In genomic region chr13:48506092-48506701, GRCh38 we compare ENCODE assay signal across 9 cellular contexts. TPM values are rescaled to one million over a fixed set of nuclear protein-coding genes. Genes with fewer than 3 reads are reported as not detected.
A peak's percentile ranks its signal among the peaks of the same experiment; 100 is the strongest.
DNase-seq lines count a peak whose midpoint lies in the region; ATAC-seq, FAIRE-seq and TF ChIP-seq lines count a peak whose summit lies in the region.
"Had no signal": no experiment of that assay in that cellular context is flagged by ENCODE, and none has a peak within 500 bp of the region (broad histone marks: within the 10 kb centered on the region; RNA-seq: fewer than 3 reads in every experiment).

No MANE protein-coding gene starts in this region.

- H2BK120ac ChIP-seq in H1 (replicated peaks; ENCODE audit: low read depth, low read length), result no peak overlapping the region

- peaks cover 61% of the 10 kb centered on the region for H3K4me1 Mint-ChIP-seq in activated T-cell treated with anti-CD3 and anti-CD28 coated beads, Interleukin-2, amount 50 U/mL, for 4 hours (ENCODE audit: low read depth)
- peaks cover 53% of the 10 kb centered on the region for H3K4me1 Mint-ChIP-seq in stimulated activated naive CD8-positive, alpha-beta T cell treated with anti-CD3 and anti-CD28 coated beads, Interleukin-15, Interleukin-2, amounts not matched to agents 100 ng/mL and 50 ng/mL, for 24 hours (ENCODE audit: low read depth)

- H4K20me1 ChIP-seq in H1 (replicated peaks in 1 of 2; ENCODE audit: control insufficient read depth in 1 of 2, insufficient read depth in 2 of 2, low read length in 2 of 2), result no peaks in the 10 kb centered on the region

- TF ChIP-seq EP300 in H1 (IDR thresholded peaks at IDR 0.05; ENCODE audit: borderline replicate concordance in 1 of 2, low read depth in 2 of 2, low read length in 2 of 2), result no peak

- no peak overlapping the region for H4K91ac ChIP-seq in H1 (replicated peaks; ENCODE audit: insufficient read length, low read length)

- FAIRE-seq in H1 (lab: Jason Lieb, UNC), result no peak

- H3K23ac ChIP-seq in H1 (ENCODE audit: insufficient read length), result no peak overlapping the region

- no peak for TF ChIP-seq POLR2A in H1 (IDR thresholded peaks at IDR 0.05; ENCODE audit: control extremely low read depth in 1 of 2, low read depth in 2 of 2, low read length in 2 of 2)

- no peak for TF ChIP-seq CTCF in H1 (IDR thresholded peaks at IDR 0.05; ENCODE audit: control extremely low read depth in 1 of 3, insufficient read depth in 1 of 3, low read depth in 1 of 3, low read length in 3 of 3)

- WGBS in H1 (ENCODE audit: extremely low coverage in 1 of 2, insufficient coverage in 1 of 2, insufficient read length in 1 of 2, insufficient replicate concordance in 2 of 2, low coverage in 1 of 2, low lambda C conversion rate in 2 of 2, missing lambda C conversion rate in 1 of 2), 2 experiments, result 91% methylated on average over 14 of the region's 14 CpGs; no CpG with 5 or more reads in 1 of the 2 experiments

- no peak overlapping the region for H4K8ac ChIP-seq in H1 (ENCODE audit: extremely low read depth, insufficient read depth, low read length)

- no peak overlapping the region for H3K14ac ChIP-seq in H1 (ENCODE audit: insufficient read length)

- H3K9ac ChIP-seq in H1 (replicated peaks in 1 of 4; ENCODE audit: extremely low read depth in 1 of 4, low read depth in 3 of 4, low read length in 3 of 4), result no peak overlapping the region

- H3K4me3 ChIP-seq in H1 (ENCODE audit: extremely low read depth in 1 of 4, insufficient read depth in 2 of 4, low read depth in 3 of 4, low read length in 4 of 4), result no peak overlapping the region
- H3K4me3 ChIP-seq: SK-N-MC had no signal

- no peak overlapping the region for H2AK5ac ChIP-seq in H1 (ENCODE audit: low read depth, low read length)

- POLR2A ChIA-PET in H1 (lab: Charles Lee; ENCODE audit: partially characterized antibody), result no interaction called here

- no peaks in the 10 kb centered on the region for H3K79me2 ChIP-seq in H1 (ENCODE audit: control insufficient read depth in 1 of 2, insufficient read depth in 2 of 2, low read length in 2 of 2)

- no peak for TF ChIP-seq RAD21 in H1 (IDR thresholded peaks at IDR 0.05 in 1 of 2, conservative IDR thresholded peaks at IDR 0.05 in 1 of 2; ENCODE audit: low read depth in 2 of 2, low read length in 2 of 2)

- H3K4me2 ChIP-seq in H1 (ENCODE audit: insufficient read depth in 1 of 2, low read depth in 2 of 2, low read length in 2 of 2), result no peak overlapping the region

- CTCF ChIA-PET in H1 (lab: Charles Lee; ENCODE audit: partially characterized antibody), result interaction anchor here (0.7 to 2.3 kb wide), 6 partner anchors 11 to 262 kb away, joined by 3 to 11 read pairs (median 5); no protein-coding TSS in a partner anchor

- H2BK15ac ChIP-seq in H1 (ENCODE audit: low read length), result no peak overlapping the region

- no peak overlapping the region for H2AFZ ChIP-seq in H1 (ENCODE audit: low read length)

- peak overlapping the region; percentile 77; the same call in 1 of the 2 replicates for H2BK12ac ChIP-seq in H1 (ENCODE audit: low read depth, low read length)

- H3K27ac ChIP-seq in H1 (ENCODE audit: low read depth, low read length), result no peak overlapping the region
- H3K27ac ChIP-seq: SK-N-MC had no signal

- peaks cover 0 to 3% (median 0%) of the 10 kb centered on the region in 4 experiments; a peak in 1 of 7 replicates for H3K4me1 ChIP-seq in H1 (replicated peaks in 1 of 4; ENCODE audit: control insufficient read depth in 3 of 4, insufficient read depth in 4 of 4, low read length in 3 of 4)

- H3K36me3 Mint-ChIP-seq in activated T-cell treated with anti-CD3 and anti-CD28 coated beads, Interleukin-2, amount 50 U/mL, for 4 hours (ENCODE audit: insufficient read depth), result peaks cover 2% of the 10 kb centered on the region
- H3K36me3 Mint-ChIP-seq in stimulated activated naive CD8-positive, alpha-beta T cell treated with anti-CD3 and anti-CD28 coated beads, Interleukin-15, Interleukin-2, amounts not matched to agents 100 ng/mL and 50 ng/mL, for 24 hours (ENCODE audit: low read depth), result peaks cover 3% of the 10 kb centered on the region

- H3K27me3 ChIP-seq in H1 (replicated peaks in 1 of 4; ENCODE audit: control insufficient read depth in 3 of 4, extremely low read depth in 1 of 4, insufficient read depth in 3 of 4, low read length in 3 of 4), result no peaks in the 10 kb centered on the region

- H3K79me1 ChIP-seq in H1 (ENCODE audit: low read depth, low read length), result no peaks in the 10 kb centered on the region; the same call in 1 of the 2 replicates

- ATAC-seq in activated T-cell treated with anti-CD3 and anti-CD28 coated beads, Interleukin-2, amount 50 U/mL, for 4 hours, result no peak
- ATAC-seq in HG03521 (IDR thresholded peaks at IDR 0.05; ENCODE audit: unreplicated experiment), result peak; percentile 17

- no peak overlapping the region for H4K5ac ChIP-seq in H1 (ENCODE audit: insufficient read length, low read depth, low read length)

- no peak overlapping the region for H3K4ac ChIP-seq in H1 (replicated peaks; ENCODE audit: insufficient read length, low read depth, low read length)

- no peaks in the 10 kb centered on the region for H3K23me2 ChIP-seq in H1 (ENCODE audit: low read depth, low read length)

- H2BK5ac ChIP-seq in H1 (ENCODE audit: low read depth, low read length), result no peak overlapping the region; the same call in 1 of the 2 replicates

- no peak for DNase-seq in activated T-cell treated with anti-CD3 and anti-CD28 coated beads, Interleukin-2, amount 50 U/mL, for 4 hours
- DNase-seq in activated T-cell treated with anti-CD3 and anti-CD28 coated beads, Interleukin-2, amount 50 U/mL, for 48 hours, result no peak
- DNase-seq in H1 (ENCODE audit: low read depth in 1 of 2, low spot score in 2 of 2) (no peak), RKO (ENCODE audit: low spot score) (no peak), NCI-H2107 treated with DMSO at 0.1 percent for 48 hours (lab: John Stamatoyannopoulos, UW; ENCODE audit: unreplicated experiment) (no peak)
- DNase-seq in effector CD8-positive, alpha-beta T cell (lab: John Stamatoyannopoulos, UW), result no peak

- H3K36me3 ChIP-seq in H1 (ENCODE audit: control insufficient read depth in 2 of 4, insufficient read depth in 4 of 4, low read length in 3 of 4), result no peaks in the 10 kb centered on the region; a peak in 1 of 8 replicates

- no peak overlapping the region for H2BK20ac ChIP-seq in H1 (ENCODE audit: low read length)

- H3K9me3 ChIP-seq in H1 (ENCODE audit: insufficient read depth in 2 of 2, low read depth in 1 of 2, low read length in 1 of 2), result no peaks in the 10 kb centered on the region

- no peaks in the 10 kb centered on the region for H3K9me3 Mint-ChIP-seq in activated T-cell treated with anti-CD3 and anti-CD28 coated beads, Interleukin-2, amount 50 U/mL, for 4 hours
- H3K9me3 Mint-ChIP-seq in stimulated activated naive CD8-positive, alpha-beta T cell treated with anti-CD3 and anti-CD28 coated beads, Interleukin-15, Interleukin-2, amounts not matched to agents 100 ng/mL and 50 ng/mL, for 24 hours, result peaks cover 4% of the 10 kb centered on the region

- peak overlapping the region; percentile 92 for H3K27ac Mint-ChIP-seq in stimulated activated naive CD8-positive, alpha-beta T cell treated with anti-CD3 and anti-CD28 coated beads, Interleukin-15, Interleukin-2, amounts not matched to agents 100 ng/mL and 50 ng/mL, for 24 hours

- H3K18ac ChIP-seq in H1 (ENCODE audit: extremely low read depth, low read length), result no peak overlapping the region

- H3K4me3 Mint-ChIP-seq in activated T-cell treated with anti-CD3 and anti-CD28 coated beads, Interleukin-2, amount 50 U/mL, for 4 hours, result peak overlapping the region; percentile 59
- peak overlapping the region; percentile 61 for H3K4me3 Mint-ChIP-seq in stimulated activated naive CD8-positive, alpha-beta T cell treated with anti-CD3 and anti-CD28 coated beads, Interleukin-15, Interleukin-2, amounts not matched to agents 100 ng/mL and 50 ng/mL, for 24 hours

- H3K56ac ChIP-seq in H1 (replicated peaks; ENCODE audit: insufficient read length, low read depth, low read length), result no peak overlapping the region

- H3K27me3 Mint-ChIP-seq in activated T-cell treated with anti-CD3 and anti-CD28 coated beads, Interleukin-2, amount 50 U/mL, for 4 hours (ENCODE audit: low read depth), result no peaks in the 10 kb centered on the region
- H3K27me3 Mint-ChIP-seq in stimulated activated naive CD8-positive, alpha-beta T cell treated with anti-CD3 and anti-CD28 coated beads, Interleukin-15, Interleukin-2, amounts not matched to agents 100 ng/mL and 50 ng/mL, for 24 hours, result no peaks in the 10 kb centered on the region

TF ChIP-seq in H1, 55 proteins besides CTCF, POLR2A, EP300 and RAD21 (continues in another document):
- TF ChIP-seq TEAD4 (IDR thresholded peaks at IDR 0.05; ENCODE audit: low read depth, low read length) (no peak), ATF2 (IDR thresholded peaks at IDR 0.05; ENCODE audit: low read length) (no peak), MAFK (IDR thresholded peaks at IDR 0.05; ENCODE audit: low read depth, low read length) (no peak), CBX8 (IDR thresholded peaks at IDR 0.05; ENCODE audit: borderline replicate concordance, low read depth, low read length) (no peak), SIN3A (conservative IDR thresholded peaks at IDR 0.05 in 1 of 2, IDR thresholded peaks at IDR 0.05 in 1 of 2; ENCODE audit: low read depth in 1 of 2, low read length in 2 of 2) (no peak), RFX5 (IDR thresholded peaks at IDR 0.05; ENCODE audit: borderline replicate concordance, low read depth, low read length) (no peak), POLR2AphosphoS5 (IDR thresholded peaks at IDR 0.05; ENCODE audit: low read depth, low read length) (no peak)

RNA-seq across cellular contexts. Expression of gene RCBTB2, which starts 26.7 kb away (rescaled TPM):
- 1 to 10 TPM; 1.3 to 1.5 (median 1.4) TPM for total RNA-seq in activated T-cell treated with anti-CD3 and anti-CD28 coated beads, Interleukin-2, amount 50 U/mL, for 4 hours
- total RNA-seq in H1 (2021; fragmentation: NEBNext Ultra II Directional; extraction: Animal tissue kit (Norgen Biotek cat#: 25700)), result 8.4 and 9.3 TPM in 2 replicates
- polyA plus RNA-seq in H1 (2011; rRNA removed), result 4.5 and 5.2 TPM in 2 replicates
- polyA plus RNA-seq in H1 (2011; cell fraction: cytosol; rRNA removed), result 6.9 TPM
- 4.3 TPM for polyA plus RNA-seq in H1 (2011; cell fraction: nucleus; rRNA removed)
- 5.1 to 9.5 TPM (median 7.1 TPM) in 4 replicates for polyA plus RNA-seq in H1 (2012, experiment 1 of 2)
- 0.87 TPM for polyA plus RNA-seq in H1 (2012, experiment 2 of 2)
- 4.4 TPM for polyA plus RNA-seq in H1 (2013, experiment 1 of 2)
- polyA plus RNA-seq in H1 (2013, experiment 2 of 2), result 4.0 TPM
- 7.5 and 9.9 TPM in 2 replicates for polyA minus RNA-seq in H1 (2011; rRNA and poly(A)+ RNA removed)
- 5.9 TPM for polyA minus RNA-seq in H1 (2011; cell fraction: cytosol; rRNA and poly(A)+ RNA removed)
- polyA minus RNA-seq in H1 (2011; cell fraction: nucleus; rRNA and poly(A)+ RNA removed), result 6.7 TPM
